14 cellular contexts compared by ENCODE assay signal in genomic region chr4:73874386-73874785, GRCh38. TPM values are rescaled to one million over a fixed set of nuclear protein-coding genes. Genes with fewer than 3 reads are reported as not detected.
DNase-seq lines count a peak whose midpoint lies in the region; ATAC-seq, FAIRE-seq and TF ChIP-seq lines count a peak whose summit lies in the region.
"Had no signal": no experiment of that assay in that cellular context is flagged by ENCODE, and none has a peak within 500 bp of the region (broad histone marks: within the 10 kb centered on the region; RNA-seq: fewer than 3 reads in every experiment).

No MANE protein-coding gene starts in this region.

- H4K91ac ChIP-seq in H1 (replicated peaks; ENCODE audit: insufficient read length, low read length), result no peak overlapping the region

- 84% methylated on average over 2 of the region's 2 CpGs; no CpG with 5 or more reads in 1 of the 2 experiments for WGBS in H1 (ENCODE audit: extremely low coverage in 1 of 2, insufficient coverage in 1 of 2, insufficient read length in 1 of 2, insufficient replicate concordance in 2 of 2, low coverage in 1 of 2, low lambda C conversion rate in 2 of 2, missing lambda C conversion rate in 1 of 2), 2 experiments

- H3K18ac ChIP-seq in H1 (ENCODE audit: extremely low read depth, low read length), result no peak overlapping the region

- TF ChIP-seq RAD21 in H1 (IDR thresholded peaks at IDR 0.05 in 1 of 2, conservative IDR thresholded peaks at IDR 0.05 in 1 of 2; ENCODE audit: low read depth in 2 of 2, low read length in 2 of 2), result no peak

- TF ChIP-seq EP300 in H1 (IDR thresholded peaks at IDR 0.05; ENCODE audit: borderline replicate concordance in 1 of 2, low read depth in 2 of 2, low read length in 2 of 2), result no peak

- H3K27ac ChIP-seq in BLaER1 treated with 17β-estradiol and CSF1 and Interleukin-3, amounts not matched to agents 10 nM and 100 nM, result peak overlapping the region in 8 of 11 experiments; percentile 30 to 89 (median 75); a peak in 14 of 22 replicates
- H3K27ac ChIP-seq in HL-60 (replicated peaks) (peak overlapping the region; percentile 53), H1 (ENCODE audit: low read depth, low read length) (no peak overlapping the region), PC-3 (ENCODE audit: low read length) (no peak overlapping the region)
- H3K27ac ChIP-seq: GM23248 had no signal

- peak overlapping the region in 2 of 10 experiments; percentile 10 to 11; a peak in 1 of 20 replicates for H3K4me3 ChIP-seq in BLaER1 treated with 17β-estradiol and CSF1 and Interleukin-3, amounts not matched to agents 10 nM and 100 nM
- H3K4me3 ChIP-seq in HL-60 (replicated peaks; ENCODE audit: insufficient read depth, low read length) (no peak overlapping the region), NB4 (ENCODE audit: low read depth, low read length) (no peak overlapping the region), H1 (ENCODE audit: extremely low read depth in 1 of 4, insufficient read depth in 2 of 4, low read depth in 3 of 4, low read length in 4 of 4) (no peak overlapping the region), PC-3 (ENCODE audit: low read length) (no peak overlapping the region)
- H3K4me3 ChIP-seq: GM23248 had no signal

- H2BK15ac ChIP-seq in H1 (ENCODE audit: low read length), result no peak overlapping the region

- no peak overlapping the region for H3K4ac ChIP-seq in H1 (replicated peaks; ENCODE audit: insufficient read length, low read depth, low read length)

- peaks cover 0 to 66% (median 27%) of the 10 kb centered on the region in 10 experiments; a peak in 16 of 20 replicates for H3K4me1 ChIP-seq in BLaER1 treated with 17β-estradiol and CSF1 and Interleukin-3, amounts not matched to agents 10 nM and 100 nM
- peaks cover 0 to 4% (median 0%) of the 10 kb centered on the region in 4 experiments; a peak in 2 of 7 replicates for H3K4me1 ChIP-seq in H1 (replicated peaks in 1 of 4; ENCODE audit: control insufficient read depth in 3 of 4, insufficient read depth in 4 of 4, low read length in 3 of 4)
- peaks cover 47% of the 10 kb centered on the region for H3K4me1 ChIP-seq in PC-3 (ENCODE audit: insufficient read depth, low read length)

- no peaks in the 10 kb centered on the region for H4K20me1 ChIP-seq in BLaER1 treated with 17β-estradiol and CSF1 and Interleukin-3, amounts not matched to agents 10 nM and 100 nM
- H4K20me1 ChIP-seq in H1 (replicated peaks in 1 of 2; ENCODE audit: control insufficient read depth in 1 of 2, insufficient read depth in 2 of 2, low read length in 2 of 2), result no peaks in the 10 kb centered on the region
- H4K20me1 ChIP-seq in PC-3 (ENCODE audit: low read length), result no peaks in the 10 kb centered on the region

- POLR2A ChIA-PET in H1 (lab: Charles Lee; ENCODE audit: partially characterized antibody) (no interaction called here), PC-3 (lab: Charles Lee; ENCODE audit: unreplicated experiment) (no interaction called here)

- no peaks in the 10 kb centered on the region for H3F3A ChIP-seq in PC-3 (ENCODE audit: low read length, unreplicated experiment)

- H2BK5ac ChIP-seq in H1 (ENCODE audit: low read depth, low read length), result no peak overlapping the region

- H2BK12ac ChIP-seq in H1 (ENCODE audit: low read depth, low read length), result no peak overlapping the region

- no peaks in the 10 kb centered on the region for H3K9me2 ChIP-seq in PC-3 (replicated peaks; ENCODE audit: low read length)

- no peak for ATAC-seq in PC-3
- ATAC-seq: CD8-positive, alpha-beta T cell had no signal

- TF ChIP-seq POLR2A in NB4 (IDR thresholded peaks at IDR 0.05; ENCODE audit: extremely low read depth, insufficient read length), result no peak
- TF ChIP-seq POLR2A in H1 (IDR thresholded peaks at IDR 0.05; ENCODE audit: control extremely low read depth in 1 of 2, low read depth in 2 of 2, low read length in 2 of 2), result no peak

- peaks cover 0 to 80% (median 5%) of the 10 kb centered on the region in 11 experiments; a peak in 15 of 22 replicates for H3K9me3 ChIP-seq in BLaER1 treated with 17β-estradiol and CSF1 and Interleukin-3, amounts not matched to agents 10 nM and 100 nM (replicated peaks in 1 of 11)
- no peaks in the 10 kb centered on the region for H3K9me3 ChIP-seq in H1 (ENCODE audit: insufficient read depth in 2 of 2, low read depth in 1 of 2, low read length in 1 of 2)
- no peaks in the 10 kb centered on the region for H3K9me3 ChIP-seq in PC-3 (ENCODE audit: low read length)

- no peak overlapping the region for H2AK5ac ChIP-seq in H1 (ENCODE audit: low read depth, low read length)

- H3K79me1 ChIP-seq in H1 (ENCODE audit: low read depth, low read length), result no peaks in the 10 kb centered on the region

- H3K14ac ChIP-seq in H1 (ENCODE audit: insufficient read length), result no peak overlapping the region

- CTCF ChIA-PET in H1 (lab: Charles Lee; ENCODE audit: partially characterized antibody), result interaction anchor here (0.8 to 1.4 kb wide), 2 partner anchors 9 to 354 kb away, joined by 3 read pairs; no protein-coding TSS in a partner anchor
- CTCF ChIA-PET in PC-3 (lab: Charles Lee), result no interaction called here

- no peak overlapping the region for H4K8ac ChIP-seq in H1 (ENCODE audit: extremely low read depth, insufficient read depth, low read length)

- DNase-seq in HL-60 (ENCODE audit: low read depth in 1 of 2, low spot score in 1 of 2), result peak in 1 of 2 experiments; percentile 28
- DNase-seq in NB4 (ENCODE audit: low read depth), result peak; percentile 15
- no peak for DNase-seq in H1 (ENCODE audit: low read depth in 1 of 2, low spot score in 2 of 2)
- DNase-seq in PC-3, result no peak
- no peak for DNase-seq in RPMI8226
- no peak for DNase-seq in amniotic stem cell (lab: John Stamatoyannopoulos, UW)
- DNase-seq in iPS-NIHi11 (ENCODE audit: low spot score), result no peak
- DNase-seq: 8988T; C1 segment of cervical spinal cord; CD8-positive, alpha-beta T cell; COR-L47; GM23248; H7 had no signal

- 0 out of 22 replicates have a peak, but pooled peaks cover 0 to 4% (median 0%) of the 10 kb centered on the region in 11 experiments for H3K36me3 ChIP-seq in BLaER1 treated with 17β-estradiol and CSF1 and Interleukin-3, amounts not matched to agents 10 nM and 100 nM
- no peaks in the 10 kb centered on the region for H3K36me3 ChIP-seq in H1 (ENCODE audit: control insufficient read depth in 2 of 4, insufficient read depth in 4 of 4, low read length in 3 of 4)
- no peaks in the 10 kb centered on the region for H3K36me3 ChIP-seq in PC-3 (ENCODE audit: low read depth, low read length)

- H2AFZ ChIP-seq in H1 (ENCODE audit: low read length), result 0 out of 2 replicates have a peak overlapping the region, but pooled peaks have one; percentile 8
- H2AFZ ChIP-seq in PC-3 (ENCODE audit: low read length), result no peak overlapping the region
- H2AFZ ChIP-seq: GM23248 had no signal

- no peak for FAIRE-seq in H1 (lab: Jason Lieb, UNC)

- no peak overlapping the region for H2BK20ac ChIP-seq in H1 (ENCODE audit: low read length)

- intact Hi-C loops in PC-3 (cut with micrococcal nuclease), result no loop called here

- H3K79me2 ChIP-seq in H1 (ENCODE audit: control insufficient read depth in 1 of 2, insufficient read depth in 2 of 2, low read length in 2 of 2) (no peaks in the 10 kb centered on the region), PC-3 (ENCODE audit: low read length) (no peaks in the 10 kb centered on the region)

- H4K5ac ChIP-seq in H1 (ENCODE audit: insufficient read length, low read depth, low read length), result no peak overlapping the region

- H3K4me2 ChIP-seq in BLaER1 treated with 17β-estradiol and CSF1 and Interleukin-3, amounts not matched to agents 10 nM and 100 nM, result peak overlapping the region in 5 of 11 experiments; percentile 8 to 49 (median 21); a peak in 8 of 22 replicates
- H3K4me2 ChIP-seq in H1 (ENCODE audit: insufficient read depth in 1 of 2, low read depth in 2 of 2, low read length in 2 of 2) (no peak overlapping the region), PC-3 (ENCODE audit: low read length) (no peak overlapping the region)

- H3K23me2 ChIP-seq in H1 (ENCODE audit: low read depth, low read length), result peaks cover 2% of the 10 kb centered on the region; the same call in 1 of the 2 replicates

- TF ChIP-seq CTCF in HL-60 (IDR thresholded peaks at IDR 0.05; ENCODE audit: insufficient read depth, low read length) (no peak), NB4 (IDR thresholded peaks at IDR 0.05; ENCODE audit: low read depth, low read length) (no peak), H1 (IDR thresholded peaks at IDR 0.05; ENCODE audit: control extremely low read depth in 1 of 3, insufficient read depth in 1 of 3, low read depth in 1 of 3, low read length in 3 of 3) (no peak), PC-3 (conservative IDR thresholded peaks at IDR 0.05; ENCODE audit: low read depth, low read length) (no peak)

- peak overlapping the region in 1 of 11 experiments; percentile 28; a peak in 1 of 22 replicates for H3K9ac ChIP-seq in BLaER1 treated with 17β-estradiol and CSF1 and Interleukin-3, amounts not matched to agents 10 nM and 100 nM
- no peak overlapping the region for H3K9ac ChIP-seq in H1 (replicated peaks in 1 of 4; ENCODE audit: extremely low read depth in 1 of 4, low read depth in 3 of 4, low read length in 3 of 4)
- H3K9ac ChIP-seq in PC-3 (ENCODE audit: low read length), result no peak overlapping the region
- H3K9ac ChIP-seq: GM23248 had no signal

- BruUV-seq in PC-3 (replicated peaks; lab: Mats Ljungman, UMichigan), result no TSS peak

- H3K23ac ChIP-seq in H1 (ENCODE audit: insufficient read length), result no peak overlapping the region

- no peak overlapping the region for H3K56ac ChIP-seq in H1 (replicated peaks; ENCODE audit: insufficient read length, low read depth, low read length)

- H3K27me3 ChIP-seq in BLaER1 treated with 17β-estradiol and CSF1 and Interleukin-3, amounts not matched to agents 10 nM and 100 nM, result no peaks in the 10 kb centered on the region
- H3K27me3 ChIP-seq in HL-60 (ENCODE audit: insufficient read depth, poor library complexity, severe bottlenecking) (no peaks in the 10 kb centered on the region), H1 (replicated peaks in 1 of 4; ENCODE audit: control insufficient read depth in 3 of 4, extremely low read depth in 1 of 4, insufficient read depth in 3 of 4, low read length in 3 of 4) (peaks cover 0 to 11% (median 5%) of the 10 kb centered on the region in 4 experiments; a peak in 4 of 7 replicates), PC-3 (ENCODE audit: low read length) (no peaks in the 10 kb centered on the region)

- no peak overlapping the region for H2BK120ac ChIP-seq in H1 (replicated peaks; ENCODE audit: low read depth, low read length)

RNA-seq across cellular contexts. Expression of gene CXCL1, which starts 5.2 kb away (rescaled TPM):
- 0.69 and 0.80 TPM in 2 replicates for total RNA-seq in H1 (2021; fragmentation: NEBNext Ultra II Directional; extraction: Animal tissue kit (Norgen Biotek cat#: 25700))
- polyA plus RNA-seq in H1 (2011; rRNA removed), result 0.77 and 1.2 TPM in 2 replicates
- polyA plus RNA-seq in H1 (2011; cell fraction: cytosol; rRNA removed), result 0.62 TPM
- 0.46 TPM for polyA plus RNA-seq in H1 (2011; cell fraction: nucleus; rRNA removed)
- polyA plus RNA-seq in H1 (2012, experiment 1 of 2), result 0.68 to 1.2 TPM (median 0.93 TPM) in 4 replicates
- 0.58 TPM for polyA plus RNA-seq in H1 (2012, experiment 2 of 2)
- 2.8 TPM for polyA plus RNA-seq in H1 (2013, experiment 1 of 2)
- polyA plus RNA-seq in H1 (2013, experiment 2 of 2), result 3.1 TPM
- polyA minus RNA-seq in H1 (2011; rRNA and poly(A)+ RNA removed), result 0.57 and 0.59 TPM in 2 replicates
- polyA minus RNA-seq in H1 (2011; cell fraction: cytosol; rRNA and poly(A)+ RNA removed), result 3.1 TPM
- 1.00 TPM for polyA minus RNA-seq in H1 (2011; cell fraction: nucleus; rRNA and poly(A)+ RNA removed)
- total RNA-seq in PC-3 (2014; rRNA removed), result 239 and 267 TPM in 2 replicates
- total RNA-seq: CD8-positive, alpha-beta T cell; H7 had no signal

RNA-seq across cellular contexts. Expression of gene PF4V1, which starts 21.3 kb away (rescaled TPM):
- not detected in 2 replicates for total RNA-seq in H1 (2021; fragmentation: NEBNext Ultra II Directional; extraction: Animal tissue kit (Norgen Biotek cat#: 25700))
- not detected in 2 replicates for polyA plus RNA-seq in H1 (2011; rRNA removed)
- polyA plus RNA-seq in H1 (2011; cell fraction: cytosol; rRNA removed), result 0.62 TPM
- polyA plus RNA-seq in H1 (2011; cell fraction: nucleus; rRNA removed), result not detected
- 0.58 TPM in 1 of 4 replicates, not detected in the others for polyA plus RNA-seq in H1 (2012, experiment 1 of 2)
- not detected for polyA plus RNA-seq in H1 (2012, experiment 2 of 2)
- not detected for polyA plus RNA-seq in H1 (2013, experiment 1 of 2)
- not detected for polyA plus RNA-seq in H1 (2013, experiment 2 of 2)
- polyA minus RNA-seq in H1 (2011; rRNA and poly(A)+ RNA removed), result not detected in 2 replicates
- polyA minus RNA-seq in H1 (2011; cell fraction: cytosol; rRNA and poly(A)+ RNA removed), result not detected
- polyA minus RNA-seq in H1 (2011; cell fraction: nucleus; rRNA and poly(A)+ RNA removed), result not detected
- total RNA-seq in PC-3 (2014; rRNA removed), result not detected in 2 replicates
- total RNA-seq: CD8-positive, alpha-beta T cell; H7 had no signal

RNA-seq across cellular contexts. Expression of gene CXCL6, which starts 37.9 kb away (rescaled TPM):
- 7.6 and 8.0 TPM in 2 replicates for total RNA-seq in H1 (2021; fragmentation: NEBNext Ultra II Directional; extraction: Animal tissue kit (Norgen Biotek cat#: 25700))
- polyA plus RNA-seq in H1 (2011; rRNA removed), result 6.3 and 10.2 TPM in 2 replicates
- 7.0 TPM for polyA plus RNA-seq in H1 (2011; cell fraction: cytosol; rRNA removed)
- 6.0 TPM for polyA plus RNA-seq in H1 (2011; cell fraction: nucleus; rRNA removed)
- 6.8 to 10.4 TPM (median 8.2 TPM) in 4 replicates for polyA plus RNA-seq in H1 (2012, experiment 1 of 2)
- 2.3 TPM for polyA plus RNA-seq in H1 (2012, experiment 2 of 2)
- 6.9 TPM for polyA plus RNA-seq in H1 (2013, experiment 1 of 2)
- 7.8 TPM for polyA plus RNA-seq in H1 (2013, experiment 2 of 2)
- 0.50 and 0.56 TPM in 2 replicates for polyA minus RNA-seq in H1 (2011; rRNA and poly(A)+ RNA removed)
- polyA minus RNA-seq in H1 (2011; cell fraction: cytosol; rRNA and poly(A)+ RNA removed), result 1.8 TPM
- 2.3 TPM for polyA minus RNA-seq in H1 (2011; cell fraction: nucleus; rRNA and poly(A)+ RNA removed)
- 23.4 and 25.7 TPM in 2 replicates for total RNA-seq in PC-3 (2014; rRNA removed)
- total RNA-seq: CD8-positive, alpha-beta T cell had no signal

Comparison
In these comparisons a context has a peak if more than half of its experiments do, and no peak if none do; other contexts are left out.
1. H3K27ac ChIP-seq: peak in BLaER1 treated with 17β-estradiol and CSF1 and Interleukin-3, amounts not matched to agents 10 nM and 100 nM (8 of 11) and HL-60 (single experiment); none in H1 (single experiment) and PC-3 (single experiment).
2. RNA of gene CXCL1, which starts 5.2 kb away (total RNA-seq): 239 to 267 TPM in PC-3; 0.69 to 0.80 TPM in H1; every median in the first group is over 100 times any median in the second.